21 cellular contexts compared by ENCODE assay signal in genomic region chr12:45304514-45305178, GRCh38.
DNase-seq lines count a peak whose midpoint lies in the region; ATAC-seq, FAIRE-seq and TF ChIP-seq lines count a peak whose summit lies in the region.
"Had no signal": no experiment of that assay in that cellular context is flagged by ENCODE, and none has a peak within 500 bp of the region (broad histone marks: within the 10 kb centered on the region; RNA-seq: fewer than 3 reads in every experiment).

No MANE protein-coding gene starts in this region.

- TF ChIP-seq CTCF in right lobe of liver (IDR thresholded peaks at IDR 0.05) (no peak), HepG2 (CRISPR knock-in tag; IDR thresholded peaks at IDR 0.05) (no peak), left lung (IDR thresholded peaks at IDR 0.05) (no peak), neural progenitor cell (IDR thresholded peaks at IDR 0.05) (no peak)

- peaks cover 20% of the 10 kb centered on the region for H3K36me3 Mint-ChIP-seq in stimulated activated memory B cell treated with anti-CD40 and anti-IgM and Interleukin-4, amounts not matched to agents 10 μg/mL and 1 μg/mL and 100 μg/mL, for 72 hours
- peaks cover 4% of the 10 kb centered on the region for H3K36me3 Mint-ChIP-seq in neural progenitor cell

- TF ChIP-seq POLR2A in right lobe of liver (IDR thresholded peaks at IDR 0.05) (no peak), HepG2 (IDR thresholded peaks at IDR 0.05; ENCODE audit: insufficient read depth in 1 of 2, low read depth in 2 of 2, low read length in 2 of 2) (no peak)

- H3K4me1 ChIP-seq in right lobe of liver (peaks cover 0 to 25% (median 6%) of the 10 kb centered on the region in 4 donors), HepG2 (ENCODE audit: insufficient read depth, low read length) (no peaks in the 10 kb centered on the region), left lung (peaks cover 0 to 5% of the 10 kb centered on the region in 2 donors), skeletal muscle tissue (ENCODE audit: control insufficient read depth in 3 of 3, insufficient read depth in 3 of 3, low read length in 3 of 3) (peaks cover 41 to 61% (median 44%) of the 10 kb centered on the region in 3 donors), neural progenitor cell (peaks cover 5% of the 10 kb centered on the region)

- no peak for FAIRE-seq in HepG2 (lab: Jason Lieb, UNC)
- FAIRE-seq: GM12891 had no signal

- peak in 3 of 4 donors; percentile 40 to 66 (median 45) for ATAC-seq in right lobe of liver
- no peak for ATAC-seq in HepG2
- no peak for ATAC-seq in left lung
- ATAC-seq in stimulated activated memory B cell treated with anti-CD40 and anti-IgM and Interleukin-4, amounts not matched to agents 10 μg/mL and 1 μg/mL and 100 μg/mL, for 72 hours = no peak
- ATAC-seq: body of pancreas; stimulated activated naive CD8-positive, alpha-beta T cell treated with anti-CD3 and anti-CD28 coated beads, Interleukin-15, amount 100 ng/mL, for 72 hours; WTC11 had no signal

- POLR2A ChIA-PET in HepG2 (lab: Yijun Ruan, JAX) = no interaction called here

- TF ChIP-seq EP300 in HepG2 (IDR thresholded peaks at IDR 0.05; ENCODE audit: low read depth in 2 of 2, low read length in 2 of 2) (no peak), HepG2 (CRISPR knock-in tag; IDR thresholded peaks at IDR 0.05; ENCODE audit: borderline replicate concordance) (no peak)

- CTCF ChIA-PET in HepG2 (lab: Yijun Ruan, JAX; ENCODE audit: low intra/inter-chr PET ratio, low total read pairs) = no interaction called here

- no peak overlapping the region for H3K27ac Mint-ChIP-seq in stimulated activated memory B cell treated with anti-CD40 and anti-IgM and Interleukin-4, amounts not matched to agents 10 μg/mL and 1 μg/mL and 100 μg/mL, for 72 hours
- no peak overlapping the region for H3K27ac Mint-ChIP-seq in neural progenitor cell
- H3K27ac Mint-ChIP-seq: activated CD4-positive, alpha-beta memory T cell treated with anti-CD3 and anti-CD28 coated beads for 36 hours; activated naive CD4-positive, alpha-beta T cell treated with anti-CD3 and anti-CD28 coated beads, Interleukin-2, amount 50 U/mL, for 24 hours; memory B cell; stimulated activated naive CD8-positive, alpha-beta T cell treated with anti-CD3 and anti-CD28 coated beads, Interleukin-15, amount 100 ng/mL, for 72 hours had no signal

- no peaks in the 10 kb centered on the region for H3F3A ChIP-seq in neural progenitor cell (ENCODE audit: low read depth)

- H4K20me1 ChIP-seq in HepG2 (ENCODE audit: insufficient read depth, low read length) (no peaks in the 10 kb centered on the region), neural progenitor cell (ENCODE audit: low read depth) (no peaks in the 10 kb centered on the region)

- H3K9me3 ChIP-seq in right lobe of liver (no peaks in the 10 kb centered on the region), HepG2 (ENCODE audit: low read length) (no peaks in the 10 kb centered on the region), left lung (no peaks in the 10 kb centered on the region), skeletal muscle tissue (ENCODE audit: control insufficient read depth in 3 of 3, low read length in 3 of 3) (no peaks in the 10 kb centered on the region), neural progenitor cell (ENCODE audit: low read depth) (no peaks in the 10 kb centered on the region)
- H3K9me3 ChIP-seq: body of pancreas had no signal

- H3K9ac ChIP-seq in HepG2 (ENCODE audit: insufficient read depth, low read depth, low read length) (no peak overlapping the region), skeletal muscle tissue (ENCODE audit: low read depth in 1 of 3, low read length in 3 of 3) (peak overlapping the region in 1 of 3 donors; percentile 45), neural progenitor cell (no peak overlapping the region)
- H3K9ac ChIP-seq: KMS-11 had no signal

- H3K36me3 ChIP-seq in right lobe of liver = no peaks in the 10 kb centered on the region
- peaks cover 0 to 3% of the 10 kb centered on the region in 2 experiments; a peak in 3 of 5 replicates for H3K36me3 ChIP-seq in HepG2 (replicated peaks in 1 of 2; ENCODE audit: control insufficient read depth in 1 of 2, insufficient read depth in 2 of 2, low read length in 2 of 2)
- peaks cover 0 to 9% of the 10 kb centered on the region in 2 donors for H3K36me3 ChIP-seq in left lung
- peaks cover 0 to 5% (median 2%) of the 10 kb centered on the region in 3 donors for H3K36me3 ChIP-seq in skeletal muscle tissue (ENCODE audit: control insufficient read depth in 3 of 3, insufficient read depth in 3 of 3, low read length in 3 of 3)
- H3K36me3 ChIP-seq in neural progenitor cell = no peaks in the 10 kb centered on the region

- 52% methylated on average over 5 of the region's 5 CpGs for WGBS in right lobe of liver (ENCODE audit: insufficient coverage, low coverage, low lambda C conversion rate, missing lambda C conversion rate)
- WGBS in HepG2 (ENCODE audit: low lambda C conversion rate) = 95% methylated on average over 5 of the region's 5 CpGs

- TF ChIP-seq RAD21 in HepG2 (CRISPR knock-in tag; IDR thresholded peaks at IDR 0.05) = no peak

- no TSS peak for BruUV-seq in HepG2 (replicated peaks; lab: Mats Ljungman, UMichigan)

- H3K27me3 ChIP-seq in right lobe of liver (no peaks in the 10 kb centered on the region), HepG2 (ENCODE audit: control insufficient read depth in 1 of 2, insufficient read depth in 2 of 2, low read length in 2 of 2) (no peaks in the 10 kb centered on the region), left lung (no peaks in the 10 kb centered on the region), skeletal muscle tissue (ENCODE audit: control insufficient read depth in 3 of 3, insufficient read depth in 3 of 3, low read length in 3 of 3) (no peaks in the 10 kb centered on the region), neural progenitor cell (no peaks in the 10 kb centered on the region)
- H3K27me3 ChIP-seq: body of pancreas had no signal

- in situ Hi-C loops in HepG2 (cut with HindIII; ENCODE audit: extremely low pct_ligation_motif_present, low pct_unique_long_range_greater_than_20kb) = no loop called here

- H3K27me3 Mint-ChIP-seq in stimulated activated memory B cell treated with anti-CD40 and anti-IgM and Interleukin-4, amounts not matched to agents 10 μg/mL and 1 μg/mL and 100 μg/mL, for 72 hours = no peaks in the 10 kb centered on the region
- no peaks in the 10 kb centered on the region for H3K27me3 Mint-ChIP-seq in neural progenitor cell (ENCODE audit: insufficient read depth, low read depth)
- H3K27me3 Mint-ChIP-seq: activated CD4-positive, alpha-beta memory T cell treated with anti-CD3 and anti-CD28 coated beads for 36 hours; activated naive CD4-positive, alpha-beta T cell treated with anti-CD3 and anti-CD28 coated beads, Interleukin-2, amount 50 U/mL, for 24 hours; memory B cell; stimulated activated naive CD8-positive, alpha-beta T cell treated with anti-CD3 and anti-CD28 coated beads, Interleukin-15, amount 100 ng/mL, for 72 hours had no signal

- peaks cover 3% of the 10 kb centered on the region for H3K79me2 ChIP-seq in HepG2 (ENCODE audit: insufficient read depth, low read length)
- no peaks in the 10 kb centered on the region for H3K79me2 ChIP-seq in neural progenitor cell (ENCODE audit: low read depth)

- intact Hi-C loops in right lobe of liver (cut with DNase I) (no loop called here), HepG2 (cut with micrococcal nuclease; ENCODE audit: unreplicated experiment) (no loop called here), left lung (cut with DNase I) (no loop called here)

- H3K4me2 ChIP-seq in HepG2 (ENCODE audit: low read depth, low read length) (no peak overlapping the region), neural progenitor cell (no peak overlapping the region)
- H3K4me2 ChIP-seq: KMS-11 had no signal

- DNase-seq in right lobe of liver = peak in 1 of 3 donors; percentile 49
- no peak for DNase-seq in HepG2 (ENCODE audit: low spot score)
- no peak for DNase-seq in left lung
- no peak for DNase-seq in NCI-H1436 (lab: John Stamatoyannopoulos, UW)
- no peak for DNase-seq in GDM1 (lab: John Stamatoyannopoulos, UW)
- DNase-seq in neural progenitor cell (ENCODE audit: low spot score) = no peak
- DNase-seq: activated CD4-positive, alpha-beta memory T cell treated with anti-CD3 and anti-CD28 coated beads for 36 hours; activated T-cell treated with anti-CD3 and anti-CD28 coated beads, Interleukin-2, amount 50 U/mL, for 1 hour; body of pancreas; GF-D8; glutamatergic neuron; NCI-H1092; NCI-H510A treated with DMSO at 0.1 percent for 48 hours; stimulated activated naive CD8-positive, alpha-beta T cell treated with anti-CD3 and anti-CD28 coated beads, Interleukin-15, amount 100 ng/mL, for 72 hours had no signal

- no peaks in the 10 kb centered on the region for H3K4me1 Mint-ChIP-seq in stimulated activated memory B cell treated with anti-CD40 and anti-IgM and Interleukin-4, amounts not matched to agents 10 μg/mL and 1 μg/mL and 100 μg/mL, for 72 hours
- H3K4me1 Mint-ChIP-seq in neural progenitor cell = no peaks in the 10 kb centered on the region
- H3K4me1 Mint-ChIP-seq: activated naive CD4-positive, alpha-beta T cell treated with anti-CD3 and anti-CD28 coated beads, Interleukin-2, amount 50 U/mL, for 24 hours; stimulated activated naive CD8-positive, alpha-beta T cell treated with anti-CD3 and anti-CD28 coated beads, Interleukin-15, amount 100 ng/mL, for 72 hours; WTC11 had no signal

- H2AFZ ChIP-seq in HepG2 (ENCODE audit: low read length) (no peak overlapping the region), neural progenitor cell (replicated peaks) (no peak overlapping the region)

- H3K9me3 Mint-ChIP-seq in stimulated activated memory B cell treated with anti-CD40 and anti-IgM and Interleukin-4, amounts not matched to agents 10 μg/mL and 1 μg/mL and 100 μg/mL, for 72 hours = no peaks in the 10 kb centered on the region
- H3K9me3 Mint-ChIP-seq in neural progenitor cell = no peaks in the 10 kb centered on the region
- H3K9me3 Mint-ChIP-seq: activated CD4-positive, alpha-beta memory T cell treated with anti-CD3 and anti-CD28 coated beads for 36 hours; activated naive CD4-positive, alpha-beta T cell treated with anti-CD3 and anti-CD28 coated beads, Interleukin-2, amount 50 U/mL, for 24 hours; memory B cell; WTC11 had no signal

- H3K4me3 ChIP-seq in right lobe of liver (no peak overlapping the region), HepG2 (replicated peaks in 1 of 3; ENCODE audit: insufficient read depth in 1 of 3, low read depth in 2 of 3, low read length in 3 of 3) (no peak overlapping the region), left lung (no peak overlapping the region), skeletal muscle tissue (ENCODE audit: low read length in 3 of 3) (peak overlapping the region in 1 of 3 donors; percentile 1), neural progenitor cell (no peak overlapping the region)
- H3K4me3 ChIP-seq: body of pancreas had no signal

- H3K4me3 Mint-ChIP-seq in stimulated activated memory B cell treated with anti-CD40 and anti-IgM and Interleukin-4, amounts not matched to agents 10 μg/mL and 1 μg/mL and 100 μg/mL, for 72 hours = no peak overlapping the region
- H3K4me3 Mint-ChIP-seq in neural progenitor cell = no peak overlapping the region
- H3K4me3 Mint-ChIP-seq: activated CD4-positive, alpha-beta memory T cell treated with anti-CD3 and anti-CD28 coated beads for 36 hours; activated naive CD4-positive, alpha-beta T cell treated with anti-CD3 and anti-CD28 coated beads, Interleukin-2, amount 50 U/mL, for 24 hours; memory B cell; stimulated activated naive CD8-positive, alpha-beta T cell treated with anti-CD3 and anti-CD28 coated beads, Interleukin-15, amount 100 ng/mL, for 72 hours; WTC11 had no signal

- no peak overlapping the region for H3K27ac ChIP-seq in right lobe of liver
- H3K27ac ChIP-seq in HepG2 (ENCODE audit: extremely low read length, insufficient read depth, low read length) = no peak overlapping the region
- H3K27ac ChIP-seq in left lung = peak overlapping the region; percentile 6 to 40
- peak overlapping the region; percentile 71 for H3K27ac ChIP-seq in skeletal muscle tissue (ENCODE audit: low read depth, low read length)
- no peak overlapping the region for H3K27ac ChIP-seq in neural progenitor cell
- H3K27ac ChIP-seq: KMS-11 had no signal

Comparison
In these comparisons a context has a peak if more than half of its experiments do, and no peak if none do; other contexts are left out.
1. ATAC-seq: peak in right lobe of liver (3 of 4); none in HepG2 (single experiment), left lung (single experiment) and stimulated activated memory B cell treated with anti-CD40 and anti-IgM and Interleukin-4, amounts not matched to agents 10 μg/mL and 1 μg/mL and 100 μg/mL, for 72 hours (single experiment).
2. H3K27ac ChIP-seq: peak in left lung (2 of 2) and skeletal muscle tissue (single experiment); none in right lobe of liver (0 of 3), HepG2 (single experiment) and neural progenitor cell (single experiment).